Comparison of ENCODE assay signal across 1 cellular context in genomic region chr7:80347173-80347572, GRCh38.
TF ChIP-seq lines count a peak whose summit lies in the region.

No MANE protein-coding gene starts in this region.

TF ChIP-seq in IMR-90, 13 proteins besides CTCF, POLR2A, EP300 and RAD21 (continued from another document):
- TF ChIP-seq MAFK (IDR thresholded peaks at IDR 0.05; ENCODE audit: low read depth, low read length) = no peak
- no peak for TF ChIP-seq BHLHE40 (IDR thresholded peaks at IDR 0.05; ENCODE audit: low read depth, low read length)
- TF ChIP-seq USF2 (IDR thresholded peaks at IDR 0.05; ENCODE audit: low read depth, low read length) = no peak
TF ChIP-seq in IMR-90: peak in this region for 0.
